ENCODE assay signal across 21 cellular contexts in genomic region chr11:211295-211694, GRCh38. TPM values are rescaled to one million over a fixed set of nuclear protein-coding genes. Genes with fewer than 3 reads are reported as not detected.
DNase-seq lines count a peak whose midpoint lies in the region; ATAC-seq and TF ChIP-seq lines count a peak whose summit lies in the region.
"Had no signal": no experiment of that assay in that cellular context is flagged by ENCODE, and none has a peak within 500 bp of the region (broad histone marks: within the 10 kb centered on the region; RNA-seq: fewer than 3 reads in every experiment).

No MANE protein-coding gene starts in this region.

- peaks cover 41% of the 10 kb centered on the region for H3F3A ChIP-seq in smooth muscle cell (ENCODE audit: low read depth)

- H3K27me3 Mint-ChIP-seq in activated naive CD4-positive, alpha-beta T cell treated with anti-CD3 and anti-CD28 coated beads, Interleukin-2, amount 10 ng/mL, durations not matched to agents 7 days and 5 days = peaks cover 7% of the 10 kb centered on the region
- no peaks in the 10 kb centered on the region for H3K27me3 Mint-ChIP-seq in activated B cell treated with CpG ODN at 0.5 μM for 24 hours
- H3K27me3 Mint-ChIP-seq in glutamatergic neuron (ENCODE audit: unreplicated experiment) = peaks cover 15% of the 10 kb centered on the region

- POLR2A ChIA-PET in activated B cell treated with CpG ODN at 0.5 μM for 24 hours (lab: Charles Lee) (no interaction called here), OCI-LY7 (lab: Charles Lee) (no interaction called here)

- H3K9me3 ChIP-seq in smooth muscle cell (replicated peaks; ENCODE audit: low read depth) (no peaks in the 10 kb centered on the region), OCI-LY7 (ENCODE audit: low read length) (no peaks in the 10 kb centered on the region)
- H3K9me3 ChIP-seq: left ventricle myocardium inferior, spleen, thyroid gland had no signal

- no TSS peak for BruUV-seq in OCI-LY7 (replicated peaks; lab: Mats Ljungman, UMichigan)

- peaks cover 43% of the 10 kb centered on the region for H3K79me2 ChIP-seq in smooth muscle cell (ENCODE audit: low read depth)
- H3K79me2 ChIP-seq in OCI-LY7 (ENCODE audit: insufficient read depth, low read depth, low read length) = peaks cover 31% of the 10 kb centered on the region

- H3K4me3 ChIP-seq in smooth muscle cell (no peak overlapping the region), OCI-LY7 (ENCODE audit: low read depth, low read length, poor library complexity, severe bottlenecking) (no peak overlapping the region)
- H3K4me3 ChIP-seq: spleen, thyroid gland had no signal

- peak overlapping the region; percentile 58 for H3K27ac Mint-ChIP-seq in activated naive CD4-positive, alpha-beta T cell treated with anti-CD3 and anti-CD28 coated beads, Interleukin-2, amount 10 ng/mL, durations not matched to agents 7 days and 5 days
- H3K27ac Mint-ChIP-seq in activated B cell treated with CpG ODN at 0.5 μM for 24 hours = peak overlapping the region; percentile 18
- peak overlapping the region; percentile 28 for H3K27ac Mint-ChIP-seq in glutamatergic neuron (ENCODE audit: unreplicated experiment)

- no peak overlapping the region for H3K4me3 Mint-ChIP-seq in activated naive CD4-positive, alpha-beta T cell treated with anti-CD3 and anti-CD28 coated beads, Interleukin-2, amount 10 ng/mL, durations not matched to agents 7 days and 5 days
- H3K4me3 Mint-ChIP-seq in activated B cell treated with CpG ODN at 0.5 μM for 24 hours (no peak overlapping the region), glutamatergic neuron (ENCODE audit: unreplicated experiment) (no peak overlapping the region)

- WGBS in smooth muscle cell (ENCODE audit: low lambda C conversion rate) = 98% methylated on average over 5 of the region's 5 CpGs

- intact Hi-C loops in activated B cell treated with CpG ODN at 0.5 μM for 24 hours (cut with micrococcal nuclease) (no loop called here), OCI-LY7 (cut with micrococcal nuclease; ENCODE audit: unreplicated experiment) (no loop called here)

- ATAC-seq in activated B cell treated with CpG ODN at 0.5 μM for 24 hours (ENCODE audit: low read depth) = no peak
- ATAC-seq: HCT116 had no signal

- H3K27me3 ChIP-seq in smooth muscle cell (ENCODE audit: low read depth) = no peaks in the 10 kb centered on the region
- H3K27me3 ChIP-seq: spleen, thyroid gland had no signal

- peak overlapping the region; percentile 99 for H3K27ac ChIP-seq in smooth muscle cell (ENCODE audit: low read depth)
- H3K27ac ChIP-seq in OCI-LY7 (ENCODE audit: low read depth, low read length, poor library complexity, severe bottlenecking) = no peak overlapping the region
- H3K27ac ChIP-seq: HL-60, left ventricle myocardium inferior, thyroid gland had no signal

- no peaks in the 10 kb centered on the region for H3K9me3 Mint-ChIP-seq in activated naive CD4-positive, alpha-beta T cell treated with anti-CD3 and anti-CD28 coated beads, Interleukin-2, amount 10 ng/mL, durations not matched to agents 7 days and 5 days
- H3K9me3 Mint-ChIP-seq in activated B cell treated with CpG ODN at 0.5 μM for 24 hours = no peaks in the 10 kb centered on the region
- peaks cover 19% of the 10 kb centered on the region for H3K9me3 Mint-ChIP-seq in glutamatergic neuron (ENCODE audit: unreplicated experiment)

- DNase-seq in activated naive CD4-positive, alpha-beta T cell treated with anti-CD3 and anti-CD28 coated beads, Interleukin-2, amount 10 ng/mL, durations not matched to agents 7 days and 5 days = no peak
- no peak for DNase-seq in activated naive CD4-positive, alpha-beta T cell (lab: John Stamatoyannopoulos, UW)
- DNase-seq in activated B cell treated with CpG ODN at 0.5 μM for 24 hours (no peak), glutamatergic neuron (no peak), smooth muscle cell (lab: John Stamatoyannopoulos, UW; ENCODE audit: unreplicated experiment) (no peak), retina (no peak), KG1 (lab: John Stamatoyannopoulos, UW) (no peak), OCI-LY7 (ENCODE audit: low spot score) (no peak)
- DNase-seq: amniotic stem cell, DMS53, hypothalamus, left ventricle myocardium inferior, NCI-H1694 treated with DMSO at 0.1 percent for 48 hours, NCI-H526, spleen, T-helper 9 cell, thyroid gland had no signal

- CTCF ChIA-PET in activated naive CD4-positive, alpha-beta T cell treated with anti-CD3 and anti-CD28 coated beads, Interleukin-2, amount 10 ng/mL, durations not matched to agents 7 days and 5 days (lab: Charles Lee) = no interaction called here
- CTCF ChIA-PET in activated B cell treated with CpG ODN at 0.5 μM for 24 hours (lab: Charles Lee) = interaction anchor here (1.4 kb wide), 1 partner anchor 39 kb away, joined by 5 read pairs; no protein-coding TSS in a partner anchor
- CTCF ChIA-PET in OCI-LY7 (lab: Charles Lee; ENCODE audit: unreplicated experiment) = no interaction called here

- H3K36me3 ChIP-seq in smooth muscle cell (ENCODE audit: low read depth) = no peaks in the 10 kb centered on the region
- H3K36me3 ChIP-seq in OCI-LY7 (ENCODE audit: insufficient read depth, low read length) = peaks cover 67% of the 10 kb centered on the region

- H2AFZ ChIP-seq in smooth muscle cell (ENCODE audit: low read depth) (no peak overlapping the region), OCI-LY7 (ENCODE audit: low read length) (no peak overlapping the region)

- no peak for TF ChIP-seq CTCF in activated B cell treated with CpG ODN at 0.5 μM for 24 hours (IDR thresholded peaks at IDR 0.05)
- no peak for TF ChIP-seq CTCF in glutamatergic neuron (IDR thresholded peaks at IDR 0.05; ENCODE audit: partially characterized antibody, unreplicated experiment)
- TF ChIP-seq CTCF in smooth muscle cell (IDR thresholded peaks at IDR 0.05; ENCODE audit: borderline replicate concordance, insufficient read depth, poor library complexity, severe bottlenecking) = no peak
- TF ChIP-seq CTCF in OCI-LY7 (conservative IDR thresholded peaks at IDR 0.05; ENCODE audit: low read length) = no peak

- H3K9me2 ChIP-seq in OCI-LY7 (ENCODE audit: insufficient read depth, low read length) = no peaks in the 10 kb centered on the region

- no peak overlapping the region for H3K4me2 ChIP-seq in smooth muscle cell
- H3K4me2 ChIP-seq in OCI-LY7 (ENCODE audit: low read length) = no peak overlapping the region

- H3K4me1 ChIP-seq in smooth muscle cell (ENCODE audit: low read depth) (peaks cover 11% of the 10 kb centered on the region), OCI-LY7 (ENCODE audit: insufficient read depth, low read length, poor library complexity, severe bottlenecking) (peaks cover 16% of the 10 kb centered on the region)

- H4K20me1 ChIP-seq in smooth muscle cell (ENCODE audit: low read depth) (peaks cover 48% of the 10 kb centered on the region), OCI-LY7 (ENCODE audit: insufficient read depth, low read length) (no peaks in the 10 kb centered on the region)

- no peak overlapping the region for H3K9ac ChIP-seq in smooth muscle cell (ENCODE audit: low read depth)

- H3K36me3 Mint-ChIP-seq in activated naive CD4-positive, alpha-beta T cell treated with anti-CD3 and anti-CD28 coated beads, Interleukin-2, amount 10 ng/mL, durations not matched to agents 7 days and 5 days = peaks cover 42% of the 10 kb centered on the region
- H3K36me3 Mint-ChIP-seq in activated B cell treated with CpG ODN at 0.5 μM for 24 hours (ENCODE audit: low read depth) = peaks cover 81% of the 10 kb centered on the region
- H3K36me3 Mint-ChIP-seq in glutamatergic neuron (ENCODE audit: unreplicated experiment) = peaks cover 9% of the 10 kb centered on the region

- H3K4me1 Mint-ChIP-seq in activated naive CD4-positive, alpha-beta T cell treated with anti-CD3 and anti-CD28 coated beads, Interleukin-2, amount 10 ng/mL, durations not matched to agents 7 days and 5 days = peaks cover 23% of the 10 kb centered on the region
- peaks cover 23% of the 10 kb centered on the region for H3K4me1 Mint-ChIP-seq in activated B cell treated with CpG ODN at 0.5 μM for 24 hours
- no peaks in the 10 kb centered on the region for H3K4me1 Mint-ChIP-seq in glutamatergic neuron (ENCODE audit: low read depth, unreplicated experiment)

RNA-seq across cellular contexts. Expression of gene RIC8A, which starts 3.8 kb away (rescaled TPM):
- total RNA-seq in activated B cell treated with CpG ODN at 0.5 μM for 24 hours (108 and 114 TPM in 2 replicates), glutamatergic neuron (ENCODE audit: unreplicated experiment) (95.5 TPM), smooth muscle cell (71.2 and 118 TPM in 2 replicates), OCI-LY7 (2022) (92.0 and 97.6 TPM in 2 replicates)
- polyA plus RNA-seq in smooth muscle cell = 120 and 121 TPM in 2 replicates
- total RNA-seq in OCI-LY7 (2014; rRNA removed; shearing (Covaris generic)) = 125 and 136 TPM in 2 replicates

RNA-seq across cellular contexts. Expression of gene BET1L, which starts 4.1 kb away (rescaled TPM):
- 44.2 and 47.0 TPM in 2 replicates for total RNA-seq in activated B cell treated with CpG ODN at 0.5 μM for 24 hours
- total RNA-seq in glutamatergic neuron (ENCODE audit: unreplicated experiment) = 45.5 TPM
- total RNA-seq in smooth muscle cell = 31.3 and 40.5 TPM in 2 replicates
- polyA plus RNA-seq in smooth muscle cell = 92.5 and 97.4 TPM in 2 replicates
- total RNA-seq in OCI-LY7 (2014; rRNA removed; shearing (Covaris generic)) = 12.3 and 16.2 TPM in 2 replicates
- total RNA-seq in OCI-LY7 (2022) = 45.5 and 47.4 TPM in 2 replicates

RNA-seq across cellular contexts. Expression of gene SCGB1C1, which starts 18.4 kb away (rescaled TPM):
- total RNA-seq in activated B cell treated with CpG ODN at 0.5 μM for 24 hours (not detected in 2 replicates), glutamatergic neuron (ENCODE audit: unreplicated experiment) (not detected), smooth muscle cell (not detected in 2 replicates), OCI-LY7 (2022) (not detected in 2 replicates)
- not detected in 2 replicates for polyA plus RNA-seq in smooth muscle cell
- total RNA-seq in OCI-LY7 (2014; rRNA removed; shearing (Covaris generic)) = not detected in 2 replicates
- total RNA-seq: activated CD8-positive, alpha-beta memory T cell treated with anti-CD3 and anti-CD28 coated beads for 36 hours; left ventricle myocardium inferior; spleen; thyroid gland had no signal
- polyA plus RNA-seq: esophagus, spleen had no signal

RNA-seq across cellular contexts. Expression of gene SIRT3, which starts 24.8 kb away (rescaled TPM):
- total RNA-seq in activated B cell treated with CpG ODN at 0.5 μM for 24 hours (21.8 and 23.0 TPM in 2 replicates), glutamatergic neuron (ENCODE audit: unreplicated experiment) (23.6 TPM), smooth muscle cell (10.8 and 13.0 TPM in 2 replicates), OCI-LY7 (2022) (18.5 and 21.0 TPM in 2 replicates)
- polyA plus RNA-seq in smooth muscle cell = 19.8 and 22.6 TPM in 2 replicates
- 8.5 and 10.3 TPM in 2 replicates for total RNA-seq in OCI-LY7 (2014; rRNA removed; shearing (Covaris generic))

RNA-seq across cellular contexts. Expression of gene PSMD13, which starts 25.5 kb away (rescaled TPM):
- total RNA-seq in activated B cell treated with CpG ODN at 0.5 μM for 24 hours (147 and 149 TPM in 2 replicates), glutamatergic neuron (ENCODE audit: unreplicated experiment) (136 TPM), smooth muscle cell (77.4 and 79.2 TPM in 2 replicates), OCI-LY7 (2022) (134 and 154 TPM in 2 replicates)
- polyA plus RNA-seq in smooth muscle cell = 173 and 200 TPM in 2 replicates
- 146 and 156 TPM in 2 replicates for total RNA-seq in OCI-LY7 (2014; rRNA removed; shearing (Covaris generic))
